In the genomic region with DNA sequence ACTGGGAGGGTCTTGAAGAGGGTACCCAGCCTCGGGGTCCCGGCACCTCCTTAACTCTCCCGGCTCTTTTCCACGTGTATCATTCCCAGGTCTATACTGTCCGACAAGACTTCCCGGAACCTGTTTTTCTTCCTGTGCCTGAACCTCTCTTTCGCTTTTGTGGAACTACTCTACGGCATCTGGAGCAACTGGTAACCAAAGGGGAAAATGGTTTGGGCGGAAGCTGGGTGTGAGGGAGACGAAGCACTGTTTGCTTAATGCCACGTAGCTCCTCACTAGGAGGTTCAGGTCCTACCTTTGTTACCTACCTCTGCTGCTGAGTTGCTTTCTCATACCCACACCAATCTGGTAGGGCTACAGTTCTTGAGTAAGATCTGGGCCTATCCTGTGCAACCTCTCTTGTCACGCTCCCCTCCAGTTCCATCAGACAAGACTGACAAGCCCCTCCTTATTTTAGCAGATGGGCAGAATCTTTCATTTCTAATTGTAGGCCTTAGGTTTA, we compare ENCODE assay signal across 8 cellular contexts. TPM values are rescaled to one million over a fixed set of nuclear protein-coding genes. Genes with fewer than 3 reads are reported as not detected.
DNase-seq lines count a peak whose midpoint lies in the region; ATAC-seq lines count a peak whose summit lies in the region.

No MANE protein-coding gene starts in this region.

- WGBS in mesenchymal stem cell, result under 1% methylated on average over 10 of the region's 12 CpGs

- H3K36me3 ChIP-seq in mesenchymal stem cell (ENCODE audit: control insufficient read depth in 1 of 2, insufficient read depth in 2 of 2, low read depth in 1 of 2, low read length in 2 of 2), result peaks cover 5 to 35% of the 10 kb centered on the region in 2 experiments

- no peak overlapping the region for H3K14ac ChIP-seq in mesenchymal stem cell (ENCODE audit: low read length in 2 of 2)

- no peaks in the 10 kb centered on the region for H3K9me3 ChIP-seq in mesenchymal stem cell (ENCODE audit: control insufficient read depth, low read length)

- no peak overlapping the region for H2BK120ac ChIP-seq in mesenchymal stem cell (ENCODE audit: low read depth, low read length)

- H4K91ac ChIP-seq in mesenchymal stem cell (ENCODE audit: low read length), result no peak overlapping the region

- peak overlapping the region; percentile 15 to 84 for H3K18ac ChIP-seq in mesenchymal stem cell (ENCODE audit: low read depth in 1 of 2, low read length in 2 of 2)

- peak overlapping the region; percentile 69 for H3K27ac ChIP-seq in mesenchymal stem cell (ENCODE audit: low read length, poor library complexity, severe bottlenecking)

- peak overlapping the region; percentile 68 to 98 for H3K4me3 ChIP-seq in mesenchymal stem cell (ENCODE audit: insufficient read depth in 1 of 2, low read depth in 1 of 2, low read length in 2 of 2)

- H3K4me2 ChIP-seq in mesenchymal stem cell (ENCODE audit: low read length, poor library complexity, severe bottlenecking), result peak overlapping the region; percentile 44

- H3K79me1 ChIP-seq in mesenchymal stem cell (replicated peaks; ENCODE audit: low read length, poor library complexity, severe bottlenecking), result peaks cover 13% of the 10 kb centered on the region

- peak overlapping the region; percentile 76 for H4K8ac ChIP-seq in mesenchymal stem cell (ENCODE audit: low read length)

- no peak overlapping the region for H2BK5ac ChIP-seq in mesenchymal stem cell (ENCODE audit: low read depth, low read length, poor library complexity, severe bottlenecking)

- peak overlapping the region; percentile 73 for H2AFZ ChIP-seq in mesenchymal stem cell (ENCODE audit: low read depth, low read length)

- H3K4me1 ChIP-seq in mesenchymal stem cell (ENCODE audit: control insufficient read depth, insufficient read depth, low read depth, low read length), result no peaks in the 10 kb centered on the region

- H3K23ac ChIP-seq in mesenchymal stem cell (ENCODE audit: low read length in 2 of 2), result no peak overlapping the region

- DNase-seq in Right ventricle myocardium superior (no peak), Right ventricle myocardium inferior (ENCODE audit: missing footprints) (no peak), NCI-H2107 treated with DMSO at 0.1 percent for 48 hours (lab: John Stamatoyannopoulos, UW; ENCODE audit: unreplicated experiment) (peak; percentile 66), dedifferentiated amniotic fluid mesenchymal stem cell (ENCODE audit: extremely low spot score) (peak; percentile 35), mesenchymal stem cell (peak; percentile 92)
- peak; percentile 48 to 51 for DNase-seq in activated CD4-positive, alpha-beta T cell treated with anti-CD3 and anti-CD28 coated beads for 4 hours
- DNase-seq in stimulated activated CD8-positive, alpha-beta memory T cell treated with anti-CD3 and anti-CD28 coated beads, Interleukin-4, amount 100 ng/mL, for 1 hour (ENCODE audit: low read depth in 2 of 2, low spot score in 1 of 2), result peak; percentile 1 to 25

- H3K9ac ChIP-seq in mesenchymal stem cell (ENCODE audit: low read length), result peak overlapping the region; percentile 99

- intact Hi-C loops in Right ventricle myocardium superior (cut with DNase I) (no loop called here), Right ventricle myocardium inferior (cut with DNase I) (loop anchor here (10.0 kb wide), 1 partner anchor 762 kb away; a partner anchor contains a TSS)

- peak; percentile 9 for ATAC-seq in Right ventricle myocardium superior (ENCODE audit: poor library complexity)
- ATAC-seq in Right ventricle myocardium inferior, result no peak
- ATAC-seq in HG02852 (IDR thresholded peaks at IDR 0.05; ENCODE audit: unreplicated experiment), result peak; percentile 36

- H3K4ac ChIP-seq in mesenchymal stem cell (ENCODE audit: low read depth in 1 of 2, low read length in 2 of 2), result peak overlapping the region in 1 of 2 experiments; percentile 8

- H2BK12ac ChIP-seq in mesenchymal stem cell (ENCODE audit: low read length in 2 of 2), result no peak overlapping the region

- H2BK15ac ChIP-seq in mesenchymal stem cell (ENCODE audit: low read depth, poor library complexity, severe bottlenecking), result no peak overlapping the region

- H3K27me3 ChIP-seq in mesenchymal stem cell (ENCODE audit: control insufficient read depth in 1 of 2, insufficient read depth in 1 of 2, low read length in 2 of 2), result no peaks in the 10 kb centered on the region

- H2AK5ac ChIP-seq in mesenchymal stem cell (ENCODE audit: low read length, severe bottlenecking), result no peak overlapping the region

RNA-seq across cellular contexts. Expression of a gene that starts 0.6 kb away (rescaled TPM):
- total RNA-seq in Right ventricle myocardium superior (4.1 TPM), Right ventricle myocardium inferior (5.5 TPM)
- 23.2 TPM for polyA plus RNA-seq in mesenchymal stem cell (2013, experiment 1 of 2)
- 23.4 TPM for polyA plus RNA-seq in mesenchymal stem cell (2013, experiment 2 of 2)

RNA-seq across cellular contexts. Expression of a gene that starts 1.9 kb away (rescaled TPM):
- 7.4 TPM for total RNA-seq in Right ventricle myocardium superior
- total RNA-seq in Right ventricle myocardium inferior, result 9.5 TPM
- polyA plus RNA-seq in mesenchymal stem cell (2013, experiment 1 of 2), result 37.3 TPM
- 40.0 TPM for polyA plus RNA-seq in mesenchymal stem cell (2013, experiment 2 of 2)

Comparison
In these comparisons a context has a peak if more than half of its experiments do, and no peak if none do; other contexts are left out.
1. DNase-seq: peak in NCI-H2107 treated with DMSO at 0.1 percent for 48 hours (single experiment), activated CD4-positive, alpha-beta T cell treated with anti-CD3 and anti-CD28 coated beads for 4 hours (2 of 2), dedifferentiated amniotic fluid mesenchymal stem cell (single experiment), mesenchymal stem cell (single experiment) and stimulated activated CD8-positive, alpha-beta memory T cell treated with anti-CD3 and anti-CD28 coated beads, Interleukin-4, amount 100 ng/mL, for 1 hour (2 of 2); none in Right ventricle myocardium superior (single experiment) and Right ventricle myocardium inferior (single experiment).